ENCODE assay signal across 8 cellular contexts in the genomic region with DNA sequence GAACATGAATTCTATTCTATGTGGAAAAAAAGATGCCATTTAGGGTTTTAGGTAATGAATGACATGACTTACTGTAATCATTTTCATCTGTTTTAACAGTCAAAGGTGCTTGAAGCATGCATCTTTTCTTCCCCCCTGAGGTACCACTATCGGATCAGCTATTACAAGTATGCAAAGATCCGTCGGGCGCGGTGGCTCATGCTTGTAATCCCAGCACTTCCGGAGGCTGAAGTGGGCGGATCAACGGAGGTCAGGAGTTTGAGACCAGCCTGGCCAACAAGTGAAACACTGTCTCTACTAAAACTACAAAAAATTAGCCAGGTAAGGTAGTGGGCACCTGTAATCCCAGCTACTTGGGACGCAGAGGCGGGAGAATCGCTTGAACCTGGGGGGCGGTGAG.
"Had no signal": no experiment of that assay in that cellular context is flagged by ENCODE, and none has a peak within 500 bp of the region (broad histone marks: within the 10 kb centered on the region; RNA-seq: fewer than 3 reads in every experiment).

No MANE protein-coding gene starts in this region.

- H3K9me3 ChIP-seq: HAP-1 had no signal

- ATAC-seq: GM23338, HCT116 had no signal

- H3K9me3 Mint-ChIP-seq: GM23338, H9 had no signal

- H3K4me2 ChIP-seq: GM23338 had no signal

- H3K4me3 Mint-ChIP-seq: GM23338, H9, HFFc6 had no signal

- H3K27ac Mint-ChIP-seq: GM23338, H9, HFFc6 had no signal

- H3K9ac ChIP-seq: GM23248 had no signal

- H3K4me1 Mint-ChIP-seq: GM23338, H9 had no signal

- DNase-seq: GM23248, H7, H9, HCEC 1CT, HFFc6 had no signal

- H3K4me3 ChIP-seq: GM23248, GM23338, HAP-1 had no signal

- H3K27ac ChIP-seq: GM23248 had no signal

- H2AFZ ChIP-seq: GM23248, GM23338 had no signal

- H3K36me3 ChIP-seq: HAP-1 had no signal
